In genomic region chr4:93670434-93670833, GRCh38 we compare ENCODE assay signal across 32 cellular contexts.
"Had no signal": no experiment of that assay in that cellular context is flagged by ENCODE, and none has a peak within 500 bp of the region (broad histone marks: within the 10 kb centered on the region; RNA-seq: fewer than 3 reads in every experiment).

No MANE protein-coding gene starts in this region.

- DNase-seq: activated CD4-positive, alpha-beta memory T cell treated with anti-CD3 and anti-CD28 coated beads for 36 hours; activated CD4-positive, alpha-beta T cell treated with anti-CD3 and anti-CD28 coated beads for 1 hour; activated CD4-positive, alpha-beta T cell treated with anti-CD3 and anti-CD28 coated beads for 4 hours; activated CD4-positive, alpha-beta T cell treated with anti-CD3 and anti-CD28 coated beads, Interleukin-2, amount 50 U/mL, for 1 hour; activated CD8-positive, alpha-beta memory T cell treated with anti-CD3 and anti-CD28 coated beads, Interleukin-2, amount 10 ng/mL, durations not matched to agents 7 days and 5 days; activated CD8-positive, alpha-beta memory T cell treated with anti-CD3 and anti-CD28 coated beads, Interleukin-2, amount 50 U/mL, for 4 hours; activated CD8-positive, alpha-beta T cell treated with anti-CD3 and anti-CD28 coated beads, Interleukin-2, amount 10 ng/mL, durations not matched to agents 7 days and 5 days; activated gamma-delta T cell; activated naive CD4-positive, alpha-beta T cell; activated naive CD4-positive, alpha-beta T cell treated with anti-CD3 and anti-CD28 coated beads, Interleukin-2, amount 10 ng/mL, durations not matched to agents 7 days and 5 days; activated naive CD8-positive, alpha-beta T cell treated with anti-CD3 and anti-CD28 coated beads, Interleukin-2, amount 10 ng/mL, durations not matched to agents 7 days and 5 days; activated T-cell treated with anti-CD3 and anti-CD28 coated beads, Interleukin-2, amount 50 U/mL, for 1 hour; activated T-cell treated with anti-CD3 and anti-CD28 coated beads, Interleukin-2, amount 50 U/mL, for 48 hours; central memory CD4-positive, alpha-beta T cell; cerebellar nuclear complex; colonic mucosa; effector memory CD4-positive, alpha-beta T cell; erythroblast; foreskin keratinocyte; gastrocnemius medialis; glutamatergic neuron; heart left ventricle; SW 1271; T-helper 1 cell; T-helper 17 cell had no signal

- H3K27ac Mint-ChIP-seq: activated CD4-positive, alpha-beta memory T cell treated with anti-CD3 and anti-CD28 coated beads for 36 hours; activated CD8-positive, alpha-beta memory T cell treated with anti-CD3 and anti-CD28 coated beads, Interleukin-2, amount 10 ng/mL, durations not matched to agents 7 days and 5 days; activated CD8-positive, alpha-beta T cell treated with anti-CD3 and anti-CD28 coated beads, Interleukin-2, amount 10 ng/mL, durations not matched to agents 7 days and 5 days; activated naive CD4-positive, alpha-beta T cell treated with anti-CD3 and anti-CD28 coated beads, Interleukin-2, amount 10 ng/mL, durations not matched to agents 7 days and 5 days; activated naive CD4-positive, alpha-beta T cell treated with anti-CD3 and anti-CD28 coated beads, Interleukin-2, amount 50 U/mL, for 72 hours; activated naive CD8-positive, alpha-beta T cell treated with anti-CD3 and anti-CD28 coated beads, Interleukin-2, amount 10 ng/mL, durations not matched to agents 7 days and 5 days; brain; T-helper 17 cell; T-helper 2 cell treated with Interferon-gamma antibody and Interleukin-4, amounts not matched to agents 5 μg/mL and 100 μg/mL, for 36 hours had no signal

- H3K4me3 Mint-ChIP-seq: activated CD4-positive, alpha-beta memory T cell treated with anti-CD3 and anti-CD28 coated beads for 36 hours; activated CD8-positive, alpha-beta memory T cell treated with anti-CD3 and anti-CD28 coated beads, Interleukin-2, amount 10 ng/mL, durations not matched to agents 7 days and 5 days; activated CD8-positive, alpha-beta T cell treated with anti-CD3 and anti-CD28 coated beads, Interleukin-2, amount 10 ng/mL, durations not matched to agents 7 days and 5 days; activated naive CD4-positive, alpha-beta T cell treated with anti-CD3 and anti-CD28 coated beads, Interleukin-2, amount 10 ng/mL, durations not matched to agents 7 days and 5 days; activated naive CD8-positive, alpha-beta T cell treated with anti-CD3 and anti-CD28 coated beads, Interleukin-2, amount 10 ng/mL, durations not matched to agents 7 days and 5 days; brain; T-helper 17 cell; T-helper 2 cell treated with Interferon-gamma antibody and Interleukin-4, amounts not matched to agents 5 μg/mL and 100 μg/mL, for 36 hours had no signal

- ATAC-seq: activated CD8-positive, alpha-beta memory T cell treated with anti-CD3 and anti-CD28 coated beads, Interleukin-2, amount 10 ng/mL, durations not matched to agents 7 days and 5 days; activated CD8-positive, alpha-beta T cell treated with anti-CD3 and anti-CD28 coated beads, Interleukin-2, amount 10 ng/mL, durations not matched to agents 7 days and 5 days; activated naive CD4-positive, alpha-beta T cell treated with anti-CD3 and anti-CD28 coated beads, Interleukin-2, amount 50 U/mL, for 72 hours; foreskin keratinocyte; gastrocnemius medialis; heart left ventricle; T-helper 17 cell had no signal

- H3K4me1 Mint-ChIP-seq: activated CD8-positive, alpha-beta memory T cell treated with anti-CD3 and anti-CD28 coated beads, Interleukin-2, amount 10 ng/mL, durations not matched to agents 7 days and 5 days; activated naive CD4-positive, alpha-beta T cell treated with anti-CD3 and anti-CD28 coated beads, Interleukin-2, amount 10 ng/mL, durations not matched to agents 7 days and 5 days; activated naive CD8-positive, alpha-beta T cell treated with anti-CD3 and anti-CD28 coated beads, Interleukin-2, amount 10 ng/mL, durations not matched to agents 7 days and 5 days; brain; T-helper 17 cell had no signal

- H3K4me1 ChIP-seq: ascending aorta, breast epithelium, colonic mucosa, esophagus muscularis mucosa, foreskin keratinocyte, gastrocnemius medialis, heart left ventricle had no signal

- H3K36me3 ChIP-seq: ascending aorta, breast epithelium, cardiac muscle cell, colonic mucosa, esophagus muscularis mucosa, gastrocnemius medialis, heart left ventricle had no signal

- H3K4me3 ChIP-seq: ascending aorta, breast epithelium, cardiac muscle cell, colonic mucosa, esophagus muscularis mucosa, gastrocnemius medialis, heart left ventricle had no signal

- H3K36me3 Mint-ChIP-seq: activated CD4-positive, alpha-beta memory T cell treated with anti-CD3 and anti-CD28 coated beads for 36 hours; activated CD8-positive, alpha-beta memory T cell treated with anti-CD3 and anti-CD28 coated beads, Interleukin-2, amount 10 ng/mL, durations not matched to agents 7 days and 5 days; activated naive CD4-positive, alpha-beta T cell treated with anti-CD3 and anti-CD28 coated beads, Interleukin-2, amount 10 ng/mL, durations not matched to agents 7 days and 5 days; activated naive CD4-positive, alpha-beta T cell treated with anti-CD3 and anti-CD28 coated beads, Interleukin-2, amount 50 U/mL, for 72 hours; activated naive CD8-positive, alpha-beta T cell treated with anti-CD3 and anti-CD28 coated beads, Interleukin-2, amount 10 ng/mL, durations not matched to agents 7 days and 5 days; brain had no signal

- H3K9me3 Mint-ChIP-seq: activated CD4-positive, alpha-beta memory T cell treated with anti-CD3 and anti-CD28 coated beads for 36 hours; activated naive CD4-positive, alpha-beta T cell treated with anti-CD3 and anti-CD28 coated beads, Interleukin-2, amount 10 ng/mL, durations not matched to agents 7 days and 5 days; activated naive CD8-positive, alpha-beta T cell treated with anti-CD3 and anti-CD28 coated beads, Interleukin-2, amount 10 ng/mL, durations not matched to agents 7 days and 5 days; brain; T-helper 2 cell treated with Interferon-gamma antibody and Interleukin-4, amounts not matched to agents 5 μg/mL and 100 μg/mL, for 36 hours had no signal

- H3K27me3 Mint-ChIP-seq: activated CD4-positive, alpha-beta memory T cell treated with anti-CD3 and anti-CD28 coated beads for 36 hours; activated CD8-positive, alpha-beta memory T cell treated with anti-CD3 and anti-CD28 coated beads, Interleukin-2, amount 10 ng/mL, durations not matched to agents 7 days and 5 days; activated naive CD4-positive, alpha-beta T cell treated with anti-CD3 and anti-CD28 coated beads, Interleukin-2, amount 10 ng/mL, durations not matched to agents 7 days and 5 days; activated naive CD8-positive, alpha-beta T cell treated with anti-CD3 and anti-CD28 coated beads, Interleukin-2, amount 10 ng/mL, durations not matched to agents 7 days and 5 days; T-helper 17 cell had no signal

- H3K27me3 ChIP-seq: ascending aorta, breast epithelium, cardiac muscle cell, colonic mucosa, esophagus muscularis mucosa, gastrocnemius medialis, heart left ventricle had no signal

- H3K9me3 ChIP-seq: ascending aorta, breast epithelium, colonic mucosa, esophagus muscularis mucosa, gastrocnemius medialis, heart left ventricle had no signal

- H3K27ac ChIP-seq: ascending aorta, breast epithelium, cardiac muscle cell, colonic mucosa, esophagus muscularis mucosa, foreskin keratinocyte, gastrocnemius medialis, heart left ventricle had no signal
